1 cellular context compared by ENCODE assay signal in genomic region chr20:64062276-64062595, GRCh38.
TF ChIP-seq lines count a peak whose summit lies in the region.

No MANE protein-coding gene starts in this region.

TF ChIP-seq in HepG2, 621 proteins besides CTCF, POLR2A, EP300 and RAD21:
- TF ChIP-seq GATAD2A (CRISPR knock-in tag; IDR thresholded peaks at IDR 0.05) (no peak), ZNF468 (CRISPR knock-in tag; IDR thresholded peaks at IDR 0.05) (0 out of 2 replicates have a peak, but pooled peaks have one; percentile 86), ZNF251 (CRISPR knock-in tag; IDR thresholded peaks at IDR 0.05) (0 out of 2 replicates have a peak, but pooled peaks have one; percentile 78), ZSCAN29 (CRISPR knock-in tag; conservative IDR thresholded peaks at IDR 0.05) (peak; percentile 11; the same call in 1 of the 2 replicates), U2AF1 (optimal IDR thresholded peaks at IDR 0.05; ENCODE audit: low read depth, low read length) (peak; percentile 5), ISX (CRISPR knock-in tag; conservative IDR thresholded peaks at IDR 0.05) (0 out of 2 replicates have a peak, but pooled peaks have one; percentile 19), WIZ (CRISPR knock-in tag; IDR thresholded peaks at IDR 0.05) (0 out of 2 replicates have a peak, but pooled peaks have one; percentile 47), ZBTB1 (CRISPR knock-in tag; IDR thresholded peaks at IDR 0.05; ENCODE audit: borderline replicate concordance) (0 out of 2 replicates have a peak, but pooled peaks have one; percentile 5), NFYC (CRISPR knock-in tag; IDR thresholded peaks at IDR 0.05) (peak; percentile 1; the same call in 1 of the 2 replicates), TCF7 (IDR thresholded peaks at IDR 0.05; ENCODE audit: low read depth) (no peak), ZNF326 (CRISPR knock-in tag; IDR thresholded peaks at IDR 0.05; ENCODE audit: borderline replicate concordance) (peak; percentile 59; the same call in 1 of the 2 replicates), XBP1 (CRISPR knock-in tag; IDR thresholded peaks at IDR 0.05) (0 out of 2 replicates have a peak, but pooled peaks have one; percentile 3), ZC3H4 (CRISPR knock-in tag; IDR thresholded peaks at IDR 0.05; ENCODE audit: borderline replicate concordance) (peak; percentile 86; the same call in 1 of the 2 replicates), BRD4 (CRISPR knock-in tag; IDR thresholded peaks at IDR 0.05) (peak; percentile 19; the same call in 1 of the 2 replicates), SSRP1 (CRISPR knock-in tag; IDR thresholded peaks at IDR 0.05) (peak; percentile 37; the same call in 1 of the 2 replicates), DPF2 (CRISPR knock-in tag; IDR thresholded peaks at IDR 0.05; ENCODE audit: borderline replicate concordance, low read depth) (0 out of 2 replicates have a peak, but pooled peaks have one; percentile 57), CBX2 (IDR thresholded peaks at IDR 0.05; ENCODE audit: low read depth, low read length) (no peak), CBX2 (CRISPR knock-in tag; IDR thresholded peaks at IDR 0.05; ENCODE audit: low read depth) (no peak), ZFYVE20 (CRISPR knock-in tag; IDR thresholded peaks at IDR 0.05; ENCODE audit: borderline replicate concordance, low read depth) (0 out of 2 replicates have a peak, but pooled peaks have one; percentile 68), SNAI1 (CRISPR knock-in tag; IDR thresholded peaks at IDR 0.05; ENCODE audit: borderline replicate concordance) (no peak), ZNF839 (CRISPR knock-in tag; IDR thresholded peaks at IDR 0.05; ENCODE audit: borderline replicate concordance) (no peak)
